ENCODE assay signal across 24 cellular contexts in genomic region chr21:45562965-45563364, GRCh38. TPM values are rescaled to one million over a fixed set of nuclear protein-coding genes. Genes with fewer than 3 reads are reported as not detected.
DNase-seq lines count a peak whose midpoint lies in the region; ATAC-seq and TF ChIP-seq lines count a peak whose summit lies in the region.
"Had no signal": no experiment of that assay in that cellular context is flagged by ENCODE, and none has a peak within 500 bp of the region (broad histone marks: within the 10 kb centered on the region; RNA-seq: fewer than 3 reads in every experiment).

No MANE protein-coding gene starts in this region.

- in situ Hi-C loops in gastrocnemius medialis (cut with MboI; ENCODE audit: low sequenced_read_pairs in 4 of 4) (loop anchor here in 3 of 4 donors (25.0 kb wide), 1 partner anchor 249 kb away; no protein-coding TSS in a partner anchor), transverse colon (cut with MboI; ENCODE audit: low pct_ligation_motif_present in 1 of 4, low pct_unique_long_range_greater_than_20kb in 1 of 4, low sequenced_read_pairs in 3 of 4) (loop anchor here in 3 of 4 donors (10.0 to 25.0 kb wide), 2 partner anchors 249 to 252 kb away; no protein-coding TSS in a partner anchor)

- H3K4me3 Mint-ChIP-seq in endodermal cell (no peak overlapping the region), mesothelial cell of epicardium (peak overlapping the region; percentile 0)
- H3K4me3 Mint-ChIP-seq: activated CD4-positive, alpha-beta T cell treated with anti-CD3 and anti-CD28 coated beads, Interleukin-2, amount 10 ng/mL, durations not matched to agents 24 days and 14 days; activated T-cell treated with anti-CD3 and anti-CD28 coated beads, Interleukin-2, amount 50 U/mL, for 72 hours; B cell had no signal

- peaks cover 18% of the 10 kb centered on the region for H3K27me3 Mint-ChIP-seq in endodermal cell (ENCODE audit: insufficient read depth)
- peaks cover 15% of the 10 kb centered on the region for H3K27me3 Mint-ChIP-seq in mesothelial cell of epicardium (ENCODE audit: low read depth)

- H3K27ac ChIP-seq in SJSA1 = peak overlapping the region; percentile 56
- no peak overlapping the region for H3K27ac ChIP-seq in endodermal cell (ENCODE audit: low read depth, low read length)
- H3K27ac ChIP-seq in gastrocnemius medialis = no peak overlapping the region
- H3K27ac ChIP-seq in transverse colon = no peak overlapping the region
- H3K27ac ChIP-seq: GM23248, skin epidermis had no signal

- H3K9me3 Mint-ChIP-seq in endodermal cell = peaks cover 7% of the 10 kb centered on the region
- H3K9me3 Mint-ChIP-seq in mesothelial cell of epicardium = peaks cover 13% of the 10 kb centered on the region
- H3K9me3 Mint-ChIP-seq: activated CD4-positive, alpha-beta T cell treated with anti-CD3 and anti-CD28 coated beads, Interleukin-2, amount 10 ng/mL, durations not matched to agents 24 days and 14 days; activated T-cell treated with anti-CD3 and anti-CD28 coated beads, Interleukin-2, amount 50 U/mL, for 72 hours had no signal

- TF ChIP-seq POLR2A in gastrocnemius medialis (IDR thresholded peaks at IDR 0.05) (no peak), transverse colon (IDR thresholded peaks at IDR 0.05) (no peak)

- H3K4me3 ChIP-seq in SJSA1 (peak overlapping the region; percentile 15; the same call in 1 of the 2 replicates), endodermal cell (ENCODE audit: low read length) (no peak overlapping the region), gastrocnemius medialis (no peak overlapping the region), transverse colon (no peak overlapping the region)
- H3K4me3 ChIP-seq: GM23248, skin epidermis had no signal

- ATAC-seq in gastrocnemius medialis = no peak
- ATAC-seq: activated T-cell treated with anti-CD3 and anti-CD28 coated beads, Interleukin-2, amount 50 U/mL, for 72 hours had no signal

- peaks cover 23% of the 10 kb centered on the region for H3K4me1 ChIP-seq in SJSA1 (replicated peaks)
- H3K4me1 ChIP-seq in endodermal cell (ENCODE audit: control insufficient read depth, insufficient read depth, low read length) = no peaks in the 10 kb centered on the region
- H3K4me1 ChIP-seq in gastrocnemius medialis = no peaks in the 10 kb centered on the region
- H3K4me1 ChIP-seq in transverse colon = no peaks in the 10 kb centered on the region

- no peak overlapping the region for H3K9ac ChIP-seq in endodermal cell (ENCODE audit: extremely low read depth, low read length, poor library complexity, severe bottlenecking)
- H3K9ac ChIP-seq: GM23248 had no signal

- WGBS in endodermal cell (ENCODE audit: insufficient coverage in 1 of 2, insufficient read length in 1 of 2), 2 experiments = 85 to 91% methylated on average over 6 of the region's 6 CpGs
- WGBS in transverse colon (ENCODE audit: low coverage in 1 of 2), 2 donors = 42 to 49% methylated on average over 1 to 6 of the region's 6 CpGs

- intact Hi-C loops in gastrocnemius medialis (cut with DNase I; ENCODE audit: low total_unique reads) (no loop called here), transverse colon (cut with DNase I; ENCODE audit: low total_unique reads) (no loop called here)

- H3K36me3 ChIP-seq in SJSA1 (peaks cover 39% of the 10 kb centered on the region), endodermal cell (ENCODE audit: control insufficient read depth, insufficient read depth, low read length) (no peaks in the 10 kb centered on the region), gastrocnemius medialis (no peaks in the 10 kb centered on the region), transverse colon (no peaks in the 10 kb centered on the region)

- H3K27me3 ChIP-seq in SJSA1 (replicated peaks) (no peaks in the 10 kb centered on the region), endodermal cell (ENCODE audit: control insufficient read depth, insufficient read depth, low read length, poor library complexity, severe bottlenecking) (no peaks in the 10 kb centered on the region), gastrocnemius medialis (peaks cover 7 to 20% (median 15%) of the 10 kb centered on the region in 3 donors), transverse colon (peaks cover 24% of the 10 kb centered on the region)

- peaks cover 2% of the 10 kb centered on the region; the same call in 1 of the 2 replicates for H3K9me3 ChIP-seq in SJSA1 (replicated peaks)
- peaks cover 20% of the 10 kb centered on the region for H3K9me3 ChIP-seq in endodermal cell (ENCODE audit: control insufficient read depth, low read length)
- H3K9me3 ChIP-seq in gastrocnemius medialis = no peaks in the 10 kb centered on the region
- no peaks in the 10 kb centered on the region for H3K9me3 ChIP-seq in transverse colon

- H3K36me3 Mint-ChIP-seq in endodermal cell (ENCODE audit: low read depth) = no peaks in the 10 kb centered on the region
- H3K36me3 Mint-ChIP-seq in mesothelial cell of epicardium = peaks cover 6% of the 10 kb centered on the region
- H3K36me3 Mint-ChIP-seq: CD8-positive, alpha-beta memory T cell had no signal

- no peak for TF ChIP-seq EP300 in transverse colon (IDR thresholded peaks at IDR 0.05; ENCODE audit: low read depth)

- H3K27ac Mint-ChIP-seq in endodermal cell (no peak overlapping the region), mesothelial cell of epicardium (peak overlapping the region; percentile 40)
- H3K27ac Mint-ChIP-seq: activated CD4-positive, alpha-beta T cell treated with anti-CD3 and anti-CD28 coated beads, Interleukin-2, amount 10 ng/mL, durations not matched to agents 24 days and 14 days; activated T-cell treated with anti-CD3 and anti-CD28 coated beads, Interleukin-2, amount 50 U/mL, for 72 hours; B cell; CD8-positive, alpha-beta memory T cell; progenitor cell of endocrine pancreas had no signal

- TF ChIP-seq CTCF in endodermal cell (conservative IDR thresholded peaks at IDR 0.05) (no peak), mesothelial cell of epicardium (IDR thresholded peaks at IDR 0.05; ENCODE audit: unreplicated experiment) (no peak), gastrocnemius medialis (IDR thresholded peaks at IDR 0.05 in 4 of 5, conservative IDR thresholded peaks at IDR 0.05 in 1 of 5) (no peak), transverse colon (IDR thresholded peaks at IDR 0.05) (no peak)

- H3K4me1 Mint-ChIP-seq in endodermal cell (no peaks in the 10 kb centered on the region), mesothelial cell of epicardium (peaks cover 17% of the 10 kb centered on the region)
- H3K4me1 Mint-ChIP-seq: activated CD4-positive, alpha-beta T cell treated with anti-CD3 and anti-CD28 coated beads, Interleukin-2, amount 10 ng/mL, durations not matched to agents 24 days and 14 days; B cell; CD8-positive, alpha-beta memory T cell had no signal

- DNase-seq in AG08395 (ENCODE audit: low spot score) (peak; percentile 28), SJSA1 (ENCODE audit: low read depth in 1 of 2, low spot score in 2 of 2) (peak; percentile 42 to 63), endodermal cell (peak; percentile 5), mesothelial cell of epicardium (ENCODE audit: low spot score in 2 of 2, unreplicated experiment in 2 of 2) (no peak), gastrocnemius medialis (no peak), NCI-H524 (lab: John Stamatoyannopoulos, UW) (no peak), transverse colon (no peak), SIG-M5 treated with dmso at 0.1 percent for 504 hours (lab: John Stamatoyannopoulos, UW; ENCODE audit: unreplicated experiment) (no peak)
- DNase-seq: activated CD4-positive, alpha-beta T cell treated with anti-CD3 and anti-CD28 coated beads, Interleukin-2, amount 10 ng/mL, durations not matched to agents 24 days and 14 days; activated naive CD4-positive, alpha-beta T cell treated with Interleukin-2 at 50 U/mL for 16 hours; activated T-cell treated with anti-CD3 and anti-CD28 coated beads, Interleukin-2, amount 50 U/mL, for 72 hours; amygdala; CD8-positive, alpha-beta memory T cell; GM23248; hippocampal formation; Kasumi-1; NCI-H1694; NCI-H2171; NCI-H524 treated with DMSO at 0.1 percent for 48 hours; stimulated activated CD4-positive, alpha-beta T cell treated with anti-CD3 and anti-CD28 coated beads, Interleukin-2, amount 100 ng/mL, for 24 hours; T-helper 1 cell had no signal

RNA-seq across cellular contexts. Expression of gene SLC19A1, which starts 20.7 kb away (rescaled TPM):
- 12.7 and 18.0 TPM in 2 replicates for total RNA-seq in SJSA1 (2014; rRNA removed; shearing (Covaris generic))
- total RNA-seq in endodermal cell = 10 to 100 TPM; 28.8 to 29.4 TPM
- 19.9 TPM for polyA plus RNA-seq in endodermal cell (2013, experiment 1 of 2)
- polyA plus RNA-seq in endodermal cell (2013, experiment 2 of 2) = 16.4 TPM
- 32.6 to 36.8 TPM (median 33.0 TPM) in 3 replicates for total RNA-seq in mesothelial cell of epicardium
- 1 to 10 TPM; 1.8 to 9.6 (median 2.1) TPM for total RNA-seq in gastrocnemius medialis
- total RNA-seq in transverse colon = 10 to 100 TPM in 3 of 4 donors, 1 to 10 TPM in 1; 8.3 to 24.1 (median 17.3) TPM

Comparison
In these comparisons a context has a peak if more than half of its experiments do, and no peak if none do; other contexts are left out.
1. DNase-seq: peak in AG08395 (single experiment), SJSA1 (2 of 2) and endodermal cell (single experiment); none in mesothelial cell of epicardium (0 of 2), gastrocnemius medialis (0 of 2), NCI-H524 (0 of 2), transverse colon (single experiment) and SIG-M5 treated with dmso at 0.1 percent for 504 hours (single experiment).